ENCODE assay signal across 22 cellular contexts in the genomic region with DNA sequence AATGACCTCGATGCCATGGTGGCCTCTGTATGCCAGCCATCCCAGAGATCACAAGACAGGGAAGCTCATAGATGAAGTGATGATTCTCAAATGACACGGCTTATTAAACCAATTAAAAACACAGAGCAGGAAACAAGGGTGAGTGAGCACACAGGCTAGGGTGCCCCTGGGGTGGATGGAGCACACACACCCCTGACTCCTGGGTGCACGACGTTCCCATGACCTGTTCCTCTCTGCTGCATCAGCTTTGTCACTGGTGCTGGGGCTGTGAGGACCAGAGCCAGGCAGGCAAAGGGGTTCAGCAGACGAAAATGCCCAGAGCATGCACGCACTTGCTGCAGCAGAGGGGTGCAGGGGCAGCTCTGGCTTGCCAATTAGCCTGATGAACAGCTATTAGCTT.
"Had no signal": no experiment of that assay in that cellular context is flagged by ENCODE, and none has a peak within 500 bp of the region (broad histone marks: within the 10 kb centered on the region; RNA-seq: fewer than 3 reads in every experiment).

No MANE protein-coding gene starts in this region.

- H3K27ac ChIP-seq: dorsolateral prefrontal cortex, epithelial cell of prostate, left lung, pancreas, thyroid gland had no signal

- DNase-seq: activated CD4-positive, alpha-beta memory T cell treated with anti-CD3 and anti-CD28 coated beads for 36 hours; activated CD4-positive, alpha-beta T cell treated with anti-CD3 and anti-CD28 coated beads for 4 hours; activated naive CD4-positive, alpha-beta T cell treated with anti-CD3 and anti-CD28 coated beads, Interleukin-2, amount 10 ng/mL, durations not matched to agents 7 days and 5 days; activated naive CD8-positive, alpha-beta T cell treated with anti-CD3 and anti-CD28 coated beads, Interleukin-2, amount 50 U/mL, for 24 hours; activated T-cell treated with anti-CD3 and anti-CD28 coated beads, Interleukin-2, amount 50 U/mL, for 1 hour; anterior cingulate cortex; dorsolateral prefrontal cortex; endodermal cell; foreskin fibroblast; hippocampal formation; kidney; left lung; naive thymus-derived CD4-positive, alpha-beta T cell; pancreas; stimulated activated naive CD4-positive, alpha-beta T cell treated with Interleukin-2 at 50 U/mL for 16 hours; SW 1271; thyroid gland had no signal

- H3K4me3 ChIP-seq: dorsolateral prefrontal cortex, left lung, pancreas, thyroid gland had no signal

- H3K36me3 ChIP-seq: left lung, pancreas, thyroid gland had no signal

- H3K4me1 ChIP-seq: pancreas, thyroid gland had no signal

- H3K9me3 ChIP-seq: left lung, pancreas, thyroid gland had no signal

- ATAC-seq: activated CD8-positive, alpha-beta memory T cell treated with anti-CD3 and anti-CD28 coated beads, Interleukin-2, amount 10 ng/mL, durations not matched to agents 7 days and 5 days; activated naive CD8-positive, alpha-beta T cell treated with anti-CD3 and anti-CD28 coated beads, Interleukin-2, amount 50 U/mL, for 24 hours; activated T-helper 17 cell treated with anti-CD3 and anti-CD28 coated beads, Interleukin-2, amount 50 U/mL, for 72 hours; left lung; naive thymus-derived CD4-positive, alpha-beta T cell; pancreas; sciatic nerve; WTC11 had no signal

- H3K27me3 ChIP-seq: dorsolateral prefrontal cortex, left lung, pancreas, thyroid gland had no signal
